15 cellular contexts compared by ENCODE assay signal in the genomic region with DNA sequence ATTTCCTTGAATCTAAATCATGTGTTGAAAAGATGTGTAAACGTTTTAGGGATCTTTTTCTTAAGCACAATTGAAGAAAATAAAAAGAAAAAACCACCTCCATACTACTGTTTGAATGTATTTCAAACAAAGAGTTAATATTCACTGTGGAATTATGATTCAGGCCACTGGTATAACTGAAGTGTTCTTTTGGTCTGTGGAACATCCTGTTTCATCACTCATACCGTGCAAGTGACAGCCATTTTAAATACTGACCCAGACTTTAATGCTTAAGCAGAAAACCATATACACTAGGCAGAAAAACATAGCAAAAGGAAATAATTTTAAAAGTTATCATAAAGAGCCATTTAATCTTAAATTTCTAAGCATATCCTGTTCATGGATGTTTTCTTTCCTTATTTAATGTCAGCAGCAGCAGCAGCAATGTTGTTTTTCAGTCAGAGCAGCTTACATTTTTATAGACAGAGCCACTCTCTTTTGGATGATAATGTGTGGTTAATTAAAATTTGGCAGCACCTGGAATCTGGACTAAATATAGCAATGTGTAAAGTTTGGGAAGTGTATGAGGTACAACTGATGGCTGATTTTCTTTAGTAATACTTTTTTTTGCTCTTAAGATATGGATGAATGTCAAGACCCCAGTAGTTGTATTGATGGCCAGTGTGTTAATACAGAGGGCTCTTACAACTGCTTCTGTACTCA.
A peak's percentile ranks its signal among the peaks of the same experiment; 100 is the strongest.
DNase-seq lines count a peak whose midpoint lies in the region; ATAC-seq lines count a peak whose summit lies in the region.
"Had no signal": no experiment of that assay in that cellular context is flagged by ENCODE, and none has a peak within 500 bp of the region (broad histone marks: within the 10 kb centered on the region; RNA-seq: fewer than 3 reads in every experiment).

No MANE protein-coding gene starts in this region.

- no peak overlapping the region for H3K4me3 ChIP-seq in skeletal muscle cell (ENCODE audit: low read depth, low read length)

- H3K27ac ChIP-seq in epithelial cell of prostate, result peak overlapping the region; percentile 21

- DNase-seq in ELR (ENCODE audit: low read depth), result peak; percentile 74
- peak; percentile 78 for DNase-seq in RPMI7951 (ENCODE audit: low read depth)
- no peak for DNase-seq in epithelial cell of prostate (ENCODE audit: low read depth, low spot score)
- DNase-seq in skeletal muscle cell (ENCODE audit: low read depth), result peak; percentile 32
- DNase-seq in SIG-M5 (lab: John Stamatoyannopoulos, UW), result no peak
- no peak for DNase-seq in DMS79 treated with DMSO at 0.1 percent for 48 hours (lab: John Stamatoyannopoulos, UW)
- DNase-seq: amygdala; CD4-positive, CD25-positive, alpha-beta regulatory T cell; effector CD8-positive, alpha-beta T cell; GF-D8; kidney glomerular epithelial cell; NCI-H146; NCI-H526 treated with DMSO at 0.1 percent for 48 hours had no signal

- no peak for ATAC-seq in HG03565 (IDR thresholded peaks at IDR 0.05; ENCODE audit: unreplicated experiment)
- no peak for ATAC-seq in GM18868 (IDR thresholded peaks at IDR 0.05; ENCODE audit: unreplicated experiment)

Comparison
In these comparisons a context has a peak if more than half of its experiments do, and no peak if none do; other contexts are left out.
1. DNase-seq: peak in ELR (single experiment), RPMI7951 (single experiment) and skeletal muscle cell (single experiment); none in epithelial cell of prostate (single experiment), SIG-M5 (single experiment) and DMS79 treated with DMSO at 0.1 percent for 48 hours (single experiment).